Comparison of ENCODE assay signal across 8 cellular contexts in genomic region chr1:9539165-9539828, GRCh38. TPM values are rescaled to one million over a fixed set of nuclear protein-coding genes. Genes with fewer than 3 reads are reported as not detected.
DNase-seq lines count a peak whose midpoint lies in the region; ATAC-seq and TF ChIP-seq lines count a peak whose summit lies in the region.

Gene SLC25A33 (plus strand): TSS chr1:9539465. CDS start chr1:9539692, 227 bp downstream.

- H3K4me1 ChIP-seq in liver (ENCODE audit: control insufficient read depth in 4 of 4, insufficient read depth in 4 of 4, low read length in 3 of 4) = peaks cover 11 to 28% (median 19%) of the 10 kb centered on the region in 4 donors

- H3K36me3 Mint-ChIP-seq in CD14-positive monocyte = peaks cover 3 to 4% of the 10 kb centered on the region in 2 donors

- DNase-seq in CD14-positive monocyte (ENCODE audit: low spot score) (peak; percentile 97), NCI-H748 (lab: John Stamatoyannopoulos, UW; ENCODE audit: unreplicated experiment) (peak; percentile 91), dermis microvascular lymphatic vessel endothelial cell (ENCODE audit: low read depth in 2 of 2) (peak; percentile 94 to 97)
- peak; percentile 95 to 97 for DNase-seq in activated CD4-positive, alpha-beta T cell treated with anti-CD3 and anti-CD28 coated beads, Interleukin-2, amount 50 U/mL, for 4 hours
- DNase-seq in stimulated activated CD4-positive, alpha-beta T cell treated with anti-CD3 and anti-CD28 coated beads, Interleukin-4, amount 100 ng/mL, for 1 hour = peak; percentile 98

- intact Hi-C loops in CD14-positive monocyte (cut with micrococcal nuclease) = loop anchor here in 1 of 2 donors (5.0 kb wide), 1 partner anchor 112 kb away; no protein-coding TSS in a partner anchor

- no peak for TF ChIP-seq CTCF in CD14-positive monocyte (IDR thresholded peaks at IDR 0.05)
- no peak for TF ChIP-seq CTCF in liver (IDR thresholded peaks at IDR 0.05; ENCODE audit: low read depth, low read length, missing input control)

- TF ChIP-seq RAD21 in liver (IDR thresholded peaks at IDR 0.05) = no peak

- H3K9me3 Mint-ChIP-seq in CD14-positive monocyte = peaks cover 0 to 9% (median 5%) of the 10 kb centered on the region in 7 donors

- H3K27ac Mint-ChIP-seq in CD14-positive monocyte = peak within 1 kb of the TSS; percentile 78 to 91 (median 87)

- H3K27me3 Mint-ChIP-seq in CD14-positive monocyte (ENCODE audit: low read depth in 3 of 3) = peaks cover 0 to 5% (median 0%) of the 10 kb centered on the region in 3 donors

- peak within 1 kb of the TSS; percentile 83 to 99 (median 90) for H3K4me3 ChIP-seq in liver (ENCODE audit: low read depth in 1 of 3, low read length in 3 of 3)

- H3K4me1 Mint-ChIP-seq in CD14-positive monocyte = peaks cover 26% of the 10 kb centered on the region

- no peaks in the 10 kb centered on the region for H3K9me3 ChIP-seq in liver (ENCODE audit: control insufficient read depth in 4 of 4, low read length in 3 of 4)

- peak; percentile 95 for ATAC-seq in GM19395 (IDR thresholded peaks at IDR 0.05; ENCODE audit: unreplicated experiment)
- ATAC-seq in HG03558 (IDR thresholded peaks at IDR 0.05; ENCODE audit: extremely low read depth, unreplicated experiment) = peak; percentile 71

- no peaks in the 10 kb centered on the region for H3K36me3 ChIP-seq in liver (ENCODE audit: control insufficient read depth in 4 of 4, insufficient read depth in 3 of 4, low read depth in 1 of 4, low read length in 3 of 4)

- H3K4me3 Mint-ChIP-seq in CD14-positive monocyte = peak within 1 kb of the TSS; percentile 90 to 93

- H3K9ac ChIP-seq in liver (ENCODE audit: low read depth in 1 of 2, low read length in 2 of 2) = peak within 1 kb of the TSS; percentile 45 to 73

- H3K27me3 ChIP-seq in liver (ENCODE audit: control insufficient read depth in 4 of 4, insufficient read depth in 4 of 4, low read length in 3 of 4) = no peaks in the 10 kb centered on the region

- WGBS in liver = under 1% methylated on average over 92 of the region's 92 CpGs

- H3K27ac ChIP-seq in liver (ENCODE audit: low read depth in 1 of 2, low read length in 2 of 2) = peak within 1 kb of the TSS; percentile 51 to 83

TF ChIP-seq in liver, 16 proteins besides CTCF, POLR2A, EP300 and RAD21:
- TF ChIP-seq HNF4G (IDR thresholded peaks at IDR 0.05) (no peak), REST (IDR thresholded peaks at IDR 0.05) (peak; percentile 38), JUND (IDR thresholded peaks at IDR 0.05) (no peak), FOXA1 (IDR thresholded peaks at IDR 0.05) (no peak), MAX (IDR thresholded peaks at IDR 0.05) (peak; percentile 10), NR2F2 (IDR thresholded peaks at IDR 0.05) (no peak), GABPA (IDR thresholded peaks at IDR 0.05 in 1 of 2, conservative IDR thresholded peaks at IDR 0.05 in 1 of 2) (no peak), EGR1 (IDR thresholded peaks at IDR 0.05; ENCODE audit: low read depth in 2 of 2) (no peak), TAF1 (conservative IDR thresholded peaks at IDR 0.05) (peak; percentile 33), ZBTB33 (IDR thresholded peaks at IDR 0.05) (peak; percentile 95), ATF3 (IDR thresholded peaks at IDR 0.05) (no peak), FOXA2 (IDR thresholded peaks at IDR 0.05) (no peak), RXRA (IDR thresholded peaks at IDR 0.05) (peak in 1 of 2 donors; percentile 38), SP1 (IDR thresholded peaks at IDR 0.05) (peak; percentile 79), HNF4A (conservative IDR thresholded peaks at IDR 0.05) (peak in 1 of 2 donors; percentile 19), YY1 (IDR thresholded peaks at IDR 0.05) (peak; percentile 88)

RNA-seq across cellular contexts. Expression of gene SLC25A33, which starts in this region (rescaled TPM):
- polyA plus RNA-seq in CD14-positive monocyte (1 to 10 TPM; 4.4 to 6.4 TPM), liver (10 to 100 TPM in 1 of 2 donors, 1 to 10 TPM in 1; 9.0 to 12.3 TPM)
- total RNA-seq in dermis microvascular lymphatic vessel endothelial cell (4.0 and 5.3 TPM in 2 replicates), liver (10 to 100 TPM in 1 of 2 donors, 1 to 10 TPM in 1; 6.9 to 19.1 TPM)

Comparison
In these comparisons a context has a peak if more than half of its experiments do, and no peak if none do; other contexts are left out.
1. Peak in every context shown above with its lines: DNase-seq, ATAC-seq, H3K4me3 ChIP-seq and H3K27ac ChIP-seq.